ENCODE assay signal across 19 cellular contexts in the genomic region with DNA sequence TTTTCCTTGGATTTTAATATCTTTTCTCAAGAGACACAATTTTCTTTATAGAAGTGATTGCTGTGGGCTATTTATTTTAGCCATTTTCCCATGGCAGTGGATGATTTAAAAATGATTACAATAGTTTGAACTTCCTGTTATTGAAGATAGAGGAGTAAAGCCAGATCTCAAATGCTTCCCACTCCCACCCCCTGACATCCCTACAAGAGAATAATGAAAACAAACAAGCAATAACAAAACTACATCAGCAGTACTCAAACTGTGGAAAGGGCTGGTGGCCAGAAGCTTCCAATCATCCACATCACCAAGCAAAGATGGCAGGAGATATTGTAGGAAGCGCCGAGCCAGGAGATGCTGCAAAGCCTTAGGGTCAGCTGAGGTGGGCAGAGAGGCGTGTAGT.
DNase-seq lines count a peak whose midpoint lies in the region; TF ChIP-seq lines count a peak whose summit lies in the region.
"Had no signal": no experiment of that assay in that cellular context is flagged by ENCODE, and none has a peak within 500 bp of the region (broad histone marks: within the 10 kb centered on the region; RNA-seq: fewer than 3 reads in every experiment).

No MANE protein-coding gene starts in this region.

- no peaks in the 10 kb centered on the region for H3K4me1 ChIP-seq in mesenchymal stem cell (ENCODE audit: control insufficient read depth, insufficient read depth, low read depth, low read length)
- H3K4me1 ChIP-seq: BLaER1 had no signal

- no peaks in the 10 kb centered on the region for H3K27me3 ChIP-seq in mesenchymal stem cell (ENCODE audit: control insufficient read depth in 1 of 2, insufficient read depth in 1 of 2, low read length in 2 of 2)
- H3K27me3 ChIP-seq: BLaER1, SJCRH30 had no signal

- H4K8ac ChIP-seq in mesenchymal stem cell (ENCODE audit: low read length) = peak overlapping the region; percentile 61

- no peaks in the 10 kb centered on the region for H3K79me1 ChIP-seq in mesenchymal stem cell (replicated peaks; ENCODE audit: low read length, poor library complexity, severe bottlenecking)

- no peak overlapping the region for H3K9ac ChIP-seq in mesenchymal stem cell (ENCODE audit: low read length)
- H3K9ac ChIP-seq: BLaER1 had no signal

- no peaks in the 10 kb centered on the region for H3K36me3 ChIP-seq in mesenchymal stem cell (ENCODE audit: control insufficient read depth in 1 of 2, insufficient read depth in 2 of 2, low read depth in 1 of 2, low read length in 2 of 2)
- H3K36me3 ChIP-seq: BLaER1, SJCRH30 had no signal

- no peak overlapping the region for H3K27ac ChIP-seq in mesenchymal stem cell (ENCODE audit: low read length, poor library complexity, severe bottlenecking)
- H3K27ac ChIP-seq: BLaER1, SJCRH30 had no signal

- WGBS in mesenchymal stem cell = 96% methylated on average over 3 of the region's 3 CpGs

- no peak for TF ChIP-seq CTCF in GM20000 (IDR thresholded peaks at IDR 0.05; ENCODE audit: extremely low read depth, missing control alignments)

- no peak overlapping the region for H3K4me2 ChIP-seq in mesenchymal stem cell (ENCODE audit: low read length, poor library complexity, severe bottlenecking)
- H3K4me2 ChIP-seq: BLaER1 had no signal

- H3K18ac ChIP-seq in mesenchymal stem cell (ENCODE audit: low read depth in 1 of 2, low read length in 2 of 2) = no peak overlapping the region

- H2AK5ac ChIP-seq in mesenchymal stem cell (ENCODE audit: low read length, severe bottlenecking) = no peak overlapping the region

- no peak overlapping the region for H3K4ac ChIP-seq in mesenchymal stem cell (ENCODE audit: low read depth in 1 of 2, low read length in 2 of 2)

- peak overlapping the region; percentile 54 for H4K91ac ChIP-seq in mesenchymal stem cell (ENCODE audit: low read length)

- H2BK12ac ChIP-seq in mesenchymal stem cell (ENCODE audit: low read length in 2 of 2) = no peak overlapping the region

- no peak overlapping the region for H3K23ac ChIP-seq in mesenchymal stem cell (ENCODE audit: low read length in 2 of 2)

- no peak overlapping the region for H3K14ac ChIP-seq in mesenchymal stem cell (ENCODE audit: low read length in 2 of 2)

- H3K9me3 ChIP-seq in mesenchymal stem cell (ENCODE audit: control insufficient read depth, low read length) = no peaks in the 10 kb centered on the region
- H3K9me3 ChIP-seq: BLaER1, SJCRH30 had no signal

- no peak overlapping the region for H2BK15ac ChIP-seq in mesenchymal stem cell (ENCODE audit: low read depth, poor library complexity, severe bottlenecking)

- no peak overlapping the region for H2BK120ac ChIP-seq in mesenchymal stem cell (ENCODE audit: low read depth, low read length)

- H3K4me3 ChIP-seq in mesenchymal stem cell (ENCODE audit: insufficient read depth in 1 of 2, low read depth in 1 of 2, low read length in 2 of 2) = no peak overlapping the region
- H3K4me3 ChIP-seq: BLaER1, SJCRH30 had no signal

- H2AFZ ChIP-seq in mesenchymal stem cell (ENCODE audit: low read depth, low read length) = no peak overlapping the region

- DNase-seq in dermis microvascular lymphatic vessel endothelial cell (ENCODE audit: low read depth in 2 of 2) (peak; percentile 90 to 95), mesenchymal stem cell (no peak), pulmonary artery endothelial cell (ENCODE audit: low read depth, low spot score) (peak; percentile 72), GM20000 (ENCODE audit: low spot score) (no peak), NCI-H1694 treated with DMSO at 0.1 percent for 48 hours (lab: John Stamatoyannopoulos, UW) (no peak)
- no peak for DNase-seq in activated CD4-positive, alpha-beta T cell treated with anti-CD3 and anti-CD28 coated beads for 4 hours
- DNase-seq: ACHN; CD4-positive, alpha-beta T cell; COR-L47; DMS79; H9; HFFc6; Kasumi-1; NCI-H1694; NCI-H510A; NCI-H748 treated with DMSO at 0.1 percent for 48 hours; SJCRH30 had no signal

- H2BK5ac ChIP-seq in mesenchymal stem cell (ENCODE audit: low read depth, low read length, poor library complexity, severe bottlenecking) = no peak overlapping the region

TF ChIP-seq in PFSK-1, 5 proteins besides CTCF, POLR2A, EP300 and RAD21:
- TF ChIP-seq SIN3A (IDR thresholded peaks at IDR 0.05; ENCODE audit: borderline replicate concordance, insufficient read depth, low read length) = 0 out of 2 replicates have a peak, but pooled peaks have one; percentile 22
- no peak for TF ChIP-seq FOXP2 (optimal IDR thresholded peaks at IDR 0.05; ENCODE audit: borderline replicate concordance, extremely low read depth, extremely low read length, insufficient read depth)

Comparison
In these comparisons a context has a peak if more than half of its experiments do, and no peak if none do; other contexts are left out.
1. DNase-seq: peak in dermis microvascular lymphatic vessel endothelial cell (2 of 2) and pulmonary artery endothelial cell (single experiment); none in mesenchymal stem cell (single experiment), GM20000 (single experiment), NCI-H1694 treated with DMSO at 0.1 percent for 48 hours (single experiment) and activated CD4-positive, alpha-beta T cell treated with anti-CD3 and anti-CD28 coated beads for 4 hours (0 of 2).